Comparison of ENCODE assay signal across 6 cellular contexts in the genomic region with DNA sequence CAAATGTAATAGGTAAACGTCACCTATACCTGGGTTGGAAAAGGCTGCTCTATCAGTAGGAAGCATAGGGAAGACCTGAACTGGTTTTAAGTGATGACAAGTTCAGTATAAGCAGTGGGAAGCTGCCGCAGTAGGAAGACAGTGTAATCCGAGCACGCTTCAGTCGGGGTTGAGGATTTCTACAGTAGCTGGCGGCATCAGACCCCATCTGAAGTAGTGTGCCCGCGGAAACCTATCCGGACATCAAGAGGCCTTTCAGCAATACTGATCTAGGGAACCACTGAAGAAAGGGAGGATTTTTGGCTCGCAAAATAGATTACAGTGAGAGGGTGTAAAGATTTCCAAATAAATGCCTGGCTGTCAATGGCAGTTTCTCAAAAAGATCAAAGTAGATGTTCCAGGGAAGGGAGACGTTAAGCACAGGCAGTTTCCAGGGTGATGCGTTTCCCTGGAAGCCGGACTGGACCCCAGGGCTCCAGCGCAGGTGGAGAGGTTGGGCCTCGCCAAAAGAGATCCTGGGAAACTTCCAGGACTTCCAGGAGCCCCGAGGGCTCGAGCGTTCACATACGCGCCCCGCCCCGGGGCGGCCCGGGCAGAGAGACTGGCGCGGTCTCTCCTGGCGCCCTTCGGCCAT. TPM values are rescaled to one million over a fixed set of nuclear protein-coding genes. Genes with fewer than 3 reads are reported as not detected.
DNase-seq lines count a peak whose midpoint lies in the region; TF ChIP-seq lines count a peak whose summit lies in the region.

No MANE protein-coding gene starts in this region.

- H3K4me1 ChIP-seq in BLaER1 (peaks cover 20% of the 10 kb centered on the region), hepatocyte (ENCODE audit: insufficient read depth) (peaks cover 9% of the 10 kb centered on the region)

- H3K79me2 ChIP-seq in hepatocyte: no peaks in the 10 kb centered on the region

- DNase-seq in NCI-H82 (lab: John Stamatoyannopoulos, UW): peak; percentile 86
- no peak for DNase-seq in hepatocyte (ENCODE audit: low spot score)
- DNase-seq in SW 1271 (lab: John Stamatoyannopoulos, UW): no peak
- DNase-seq in HPDE6-E6E7 (ENCODE audit: extremely low spot score): no peak
- no peak for DNase-seq in hypothalamus (lab: John Stamatoyannopoulos, UW)

- H3K4me3 ChIP-seq in BLaER1 (peak overlapping the region; percentile 39; the same call in 1 of the 2 replicates), hepatocyte (peak overlapping the region; percentile 49)

- no peak overlapping the region for H3K9ac ChIP-seq in BLaER1

- WGBS in hepatocyte (ENCODE audit: low lambda C conversion rate, missing lambda C conversion rate): 13% methylated on average over 22 of the region's 28 CpGs

- H4K20me1 ChIP-seq in BLaER1 (no peaks in the 10 kb centered on the region), hepatocyte (ENCODE audit: insufficient read depth, poor library complexity, severe bottlenecking) (no peaks in the 10 kb centered on the region)

- H3K4me2 ChIP-seq in BLaER1: no peak overlapping the region
- H3K4me2 ChIP-seq in hepatocyte: peak overlapping the region; percentile 99

- H3K27me3 ChIP-seq in BLaER1 (peaks cover 67% of the 10 kb centered on the region), hepatocyte (no peaks in the 10 kb centered on the region)

- H3K27ac ChIP-seq in BLaER1: no peak overlapping the region
- peak overlapping the region; percentile 5 for H3K27ac ChIP-seq in hepatocyte

- peaks cover 8% of the 10 kb centered on the region; the same call in 1 of the 2 replicates for H3K36me3 ChIP-seq in BLaER1
- no peaks in the 10 kb centered on the region for H3K36me3 ChIP-seq in hepatocyte (replicated peaks; ENCODE audit: insufficient read depth, low read depth)

- no peak for TF ChIP-seq CTCF in hepatocyte (IDR thresholded peaks at IDR 0.05; ENCODE audit: poor library complexity)

- H3K9me3 ChIP-seq in BLaER1 (peaks cover 20% of the 10 kb centered on the region), hepatocyte (ENCODE audit: low read depth) (no peaks in the 10 kb centered on the region)

- H3K9me2 ChIP-seq in hepatocyte (replicated peaks; ENCODE audit: insufficient read depth): no peaks in the 10 kb centered on the region

- H2AFZ ChIP-seq in hepatocyte: peak overlapping the region; percentile 51

RNA-seq across cellular contexts. Expression of a gene that starts 5.3 kb away (rescaled TPM):
- 13.3 and 13.6 TPM in 2 replicates for total RNA-seq in hepatocyte
- polyA plus RNA-seq in hepatocyte: 11.0 and 11.2 TPM in 2 replicates

RNA-seq across cellular contexts. Expression of a gene that starts 6.1 kb away (rescaled TPM):
- 8.0 and 11.6 TPM in 2 replicates for total RNA-seq in hepatocyte
- 10.7 and 11.4 TPM in 2 replicates for polyA plus RNA-seq in hepatocyte

RNA-seq across cellular contexts. Expression of a gene that starts 18.7 kb away (rescaled TPM):
- total RNA-seq in hepatocyte: 31.2 and 32.4 TPM in 2 replicates
- polyA plus RNA-seq in hepatocyte: 33.5 and 37.2 TPM in 2 replicates

RNA-seq across cellular contexts. Expression of a gene that starts 18.9 kb away (rescaled TPM):
- total RNA-seq in hepatocyte: 121 and 138 TPM in 2 replicates
- 195 and 212 TPM in 2 replicates for polyA plus RNA-seq in hepatocyte

RNA-seq across cellular contexts. Expression of a gene that starts 22.4 kb away (rescaled TPM):
- 1.2 and 4.0 TPM in 2 replicates for total RNA-seq in hepatocyte
- polyA plus RNA-seq in hepatocyte: 0.73 TPM in 1 of 2 replicates, not detected in the other
